In the genomic region with DNA sequence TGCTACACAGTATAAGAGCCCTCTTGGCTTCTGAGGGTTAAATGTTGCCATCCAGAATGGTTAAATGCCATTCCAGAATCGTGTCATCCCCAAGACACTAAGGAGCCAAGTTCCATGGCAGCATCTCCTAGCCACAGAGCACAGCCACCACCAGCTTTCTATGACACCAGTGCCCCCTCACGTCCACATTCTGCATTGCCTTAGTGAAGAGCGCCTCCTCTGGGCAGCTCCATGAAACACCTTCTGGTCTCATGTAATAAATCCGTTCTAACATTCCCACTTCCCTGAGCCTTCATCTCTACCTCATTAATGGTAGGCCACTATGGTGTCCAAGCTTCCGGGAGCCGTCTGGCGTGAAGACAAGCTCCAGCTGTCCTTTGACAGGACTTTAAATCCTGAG, we compare ENCODE assay signal across 8 cellular contexts. TPM values are rescaled to one million over a fixed set of nuclear protein-coding genes. Genes with fewer than 3 reads are reported as not detected.
A peak's percentile ranks its signal among the peaks of the same experiment; 100 is the strongest.
DNase-seq lines count a peak whose midpoint lies in the region; ATAC-seq and TF ChIP-seq lines count a peak whose summit lies in the region.

No MANE protein-coding gene starts in this region.

- no peak overlapping the region for H3K9ac ChIP-seq in smooth muscle cell (ENCODE audit: low read depth)

- no peak overlapping the region for H2AFZ ChIP-seq in smooth muscle cell (ENCODE audit: low read depth)

- H3K4me2 ChIP-seq in smooth muscle cell = no peak overlapping the region

- intact Hi-C loops in heart left ventricle (cut with DNase I) = no loop called here

- H3K9me3 ChIP-seq in heart left ventricle (no peaks in the 10 kb centered on the region), smooth muscle cell (replicated peaks; ENCODE audit: low read depth) (no peaks in the 10 kb centered on the region)

- WGBS in heart left ventricle, 4 donors = 39 to 55% (median 52%) methylated on average over 7 of the region's 7 CpGs
- WGBS in smooth muscle cell (ENCODE audit: low lambda C conversion rate) = 52% methylated on average over 7 of the region's 7 CpGs

- DNase-seq in AG09319 (ENCODE audit: extremely low read depth, low read depth) (peak; percentile 4), NCI-H748 treated with DMSO at 0.1 percent for 48 hours (lab: John Stamatoyannopoulos, UW) (peak; percentile 37), heart left ventricle (peak in 2 of 5 donors; percentile 20 to 27), smooth muscle cell (lab: John Stamatoyannopoulos, UW; ENCODE audit: unreplicated experiment) (no peak), glomerular visceral epithelial cell (ENCODE audit: extremely low spot score) (no peak)
- peak; percentile 71 for DNase-seq in activated effector memory CD4-positive, alpha-beta T cell treated with anti-CD3 and anti-CD28 coated beads, Interleukin-2, amount 50 U/mL, for 16 hours

- peaks cover 0 to 21% (median 14%) of the 10 kb centered on the region in 9 donors for H3K36me3 ChIP-seq in heart left ventricle
- H3K36me3 ChIP-seq in smooth muscle cell (ENCODE audit: low read depth) = no peaks in the 10 kb centered on the region

- H3K27ac ChIP-seq in heart left ventricle (no peak overlapping the region), smooth muscle cell (ENCODE audit: low read depth) (no peak overlapping the region)

- H4K20me1 ChIP-seq in smooth muscle cell (ENCODE audit: low read depth) = no peaks in the 10 kb centered on the region

- peak; percentile 84 for TF ChIP-seq CTCF in AG09319 (IDR thresholded peaks at IDR 0.05; ENCODE audit: low read depth, low read length)
- peak; percentile 20 to 64 (median 40) for TF ChIP-seq CTCF in heart left ventricle (IDR thresholded peaks at IDR 0.05)
- TF ChIP-seq CTCF in smooth muscle cell (IDR thresholded peaks at IDR 0.05; ENCODE audit: borderline replicate concordance, insufficient read depth, poor library complexity, severe bottlenecking) = peak; percentile 48

- no peaks in the 10 kb centered on the region for H3K4me1 ChIP-seq in heart left ventricle
- H3K4me1 ChIP-seq in smooth muscle cell (ENCODE audit: low read depth) = no peaks in the 10 kb centered on the region

- H3K79me2 ChIP-seq in smooth muscle cell (ENCODE audit: low read depth) = no peaks in the 10 kb centered on the region

- H3K27me3 ChIP-seq in heart left ventricle = no peaks in the 10 kb centered on the region
- H3K27me3 ChIP-seq in smooth muscle cell (ENCODE audit: low read depth) = no peaks in the 10 kb centered on the region

- H3F3A ChIP-seq in smooth muscle cell (ENCODE audit: low read depth) = no peaks in the 10 kb centered on the region

- peak; percentile 58 for ATAC-seq in GM18867 (IDR thresholded peaks at IDR 0.05; ENCODE audit: unreplicated experiment)
- peak in 2 of 4 donors; percentile 51 to 67 for ATAC-seq in heart left ventricle
- ATAC-seq in HG03378 (IDR thresholded peaks at IDR 0.05; ENCODE audit: unreplicated experiment) = no peak

- H3K4me3 ChIP-seq in heart left ventricle (no peak overlapping the region), smooth muscle cell (no peak overlapping the region)

- no peak for TF ChIP-seq POLR2A in heart left ventricle (IDR thresholded peaks at IDR 0.05)

RNA-seq across cellular contexts. Expression of a gene that starts 12.4 kb away (rescaled TPM):
- total RNA-seq in heart left ventricle (not detected), smooth muscle cell (not detected in 2 replicates)
- polyA plus RNA-seq in heart left ventricle (not detected), smooth muscle cell (0.54 TPM in 1 of 2 replicates, not detected in the other)

RNA-seq across cellular contexts. Expression of a gene that starts 30.4 kb away (rescaled TPM):
- total RNA-seq in heart left ventricle (100 to 1,000 TPM; 255 to 699 (median 500) TPM), smooth muscle cell (513 and 566 TPM in 2 replicates)
- polyA plus RNA-seq in heart left ventricle (100 to 1,000 TPM in 1 of 2 donors, 10 to 100 TPM in 1; 81.6 to 350 TPM), smooth muscle cell (242 and 274 TPM in 2 replicates)

RNA-seq across cellular contexts. Expression of a gene that starts 44.9 kb away (rescaled TPM):
- total RNA-seq in heart left ventricle (100 to 1,000 TPM; 106 to 252 (median 178) TPM), smooth muscle cell (384 and 421 TPM in 2 replicates)
- polyA plus RNA-seq in heart left ventricle (100 to 1,000 TPM; 126 to 195 TPM), smooth muscle cell (60.9 and 95.9 TPM in 2 replicates)

Comparison
In these comparisons a context has a peak if more than half of its experiments do, and no peak if none do; other contexts are left out.
1. DNase-seq: peak in AG09319 (single experiment), NCI-H748 treated with DMSO at 0.1 percent for 48 hours (single experiment) and activated effector memory CD4-positive, alpha-beta T cell treated with anti-CD3 and anti-CD28 coated beads, Interleukin-2, amount 50 U/mL, for 16 hours (single experiment); none in smooth muscle cell (single experiment) and glomerular visceral epithelial cell (single experiment).
2. Peak in every context shown above with its lines, with median percentiles within 50 percentile points of each other: CTCF ChIP-seq.